In genomic region chr18:6745504-6746031, GRCh38 we compare ENCODE assay signal across 1 cellular context.
TF ChIP-seq lines count a peak whose summit lies in the region.

No MANE protein-coding gene starts in this region.

TF ChIP-seq in H1, 55 proteins besides CTCF, POLR2A, EP300 and RAD21:
- TF ChIP-seq KDM1A (IDR thresholded peaks at IDR 0.05; ENCODE audit: borderline replicate concordance, low read length) (no peak), YY1 (IDR thresholded peaks at IDR 0.05; ENCODE audit: low read depth, low read length) (no peak), EGR1 (IDR thresholded peaks at IDR 0.05; ENCODE audit: borderline replicate concordance, low read depth, low read length) (no peak), BRCA1 (IDR thresholded peaks at IDR 0.05; ENCODE audit: low read depth, low read length) (no peak), TAF1 (IDR thresholded peaks at IDR 0.05; ENCODE audit: low read depth, low read length) (no peak), POU5F1 (IDR thresholded peaks at IDR 0.05; ENCODE audit: low read depth, low read length) (no peak)
